ENCODE assay signal across 20 cellular contexts in the genomic region with DNA sequence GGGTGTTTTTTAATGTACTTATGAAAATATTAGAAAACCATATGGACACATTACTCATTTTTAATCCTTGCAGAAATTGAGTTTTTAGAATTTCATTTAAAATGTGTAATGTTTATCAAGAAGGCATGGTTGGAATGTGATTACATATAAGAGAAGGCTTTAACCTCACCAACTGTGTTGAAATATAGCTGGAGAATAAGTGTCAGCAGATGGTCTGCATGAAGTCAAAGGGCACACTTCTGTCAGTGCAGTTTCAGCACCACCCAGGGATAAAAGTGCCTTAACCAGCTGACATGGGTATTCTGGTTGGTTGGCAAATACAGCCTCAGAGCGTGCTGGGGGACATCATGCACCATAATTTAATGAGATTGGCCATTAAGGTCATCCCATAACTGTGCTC.
"Had no signal": no experiment of that assay in that cellular context is flagged by ENCODE, and none has a peak within 500 bp of the region (broad histone marks: within the 10 kb centered on the region; RNA-seq: fewer than 3 reads in every experiment).

No MANE protein-coding gene starts in this region.

- H3K4me3 Mint-ChIP-seq: activated naive CD8-positive, alpha-beta T cell treated with anti-CD3 and anti-CD28 coated beads for 36 hours; brain; central memory CD8-positive, alpha-beta T cell; stimulated activated naive B cell treated with anti-CD40 and anti-IgM and Interleukin-4, amounts not matched to agents 10 μg/mL and 1 μg/mL and 100 μg/mL, for 72 hours had no signal

- H3K27me3 Mint-ChIP-seq: brain had no signal

- H3K27ac Mint-ChIP-seq: activated naive CD8-positive, alpha-beta T cell treated with anti-CD3 and anti-CD28 coated beads for 36 hours; stimulated activated naive B cell treated with anti-CD40 and anti-IgM and Interleukin-4, amounts not matched to agents 10 μg/mL and 1 μg/mL and 100 μg/mL, for 72 hours had no signal

- H3K4me1 Mint-ChIP-seq: central memory CD8-positive, alpha-beta T cell had no signal

- ATAC-seq: stimulated activated naive B cell treated with anti-CD40 and anti-IgM and Interleukin-4, amounts not matched to agents 10 μg/mL and 1 μg/mL and 100 μg/mL, for 72 hours had no signal

- DNase-seq: activated CD4-positive, alpha-beta T cell treated with anti-CD3 and anti-CD28 coated beads for 1 hour; activated naive CD8-positive, alpha-beta T cell treated with anti-CD3 and anti-CD28 coated beads for 36 hours; activated T-cell treated with anti-CD3 and anti-CD28 coated beads for 4 hours; anterior cingulate cortex; cortex of kidney; erythroblast; hypothalamus; midbrain; occipital lobe; posterior cingulate gyrus; sigmoid colon; spleen; stimulated activated CD4-positive, alpha-beta T cell treated with anti-CD3 and anti-CD28 coated beads, Interleukin-4, amount 100 ng/mL, for 4 hours; stimulated activated naive B cell treated with anti-CD40 and anti-IgM and Interleukin-4, amounts not matched to agents 10 μg/mL and 1 μg/mL and 100 μg/mL, for 72 hours; upper lobe of left lung; WERI-Rb-1 had no signal

- H3K4me3 ChIP-seq: lung, sigmoid colon, spleen, thoracic aorta, upper lobe of left lung had no signal

- H3K36me3 Mint-ChIP-seq: activated naive CD8-positive, alpha-beta T cell treated with anti-CD3 and anti-CD28 coated beads for 36 hours; brain; stimulated activated naive B cell treated with anti-CD40 and anti-IgM and Interleukin-4, amounts not matched to agents 10 μg/mL and 1 μg/mL and 100 μg/mL, for 72 hours had no signal

- H3K9me3 Mint-ChIP-seq: activated naive CD8-positive, alpha-beta T cell treated with anti-CD3 and anti-CD28 coated beads for 36 hours; central memory CD8-positive, alpha-beta T cell; stimulated activated naive B cell treated with anti-CD40 and anti-IgM and Interleukin-4, amounts not matched to agents 10 μg/mL and 1 μg/mL and 100 μg/mL, for 72 hours had no signal
